In genomic region chr11:61853698-61854169, GRCh38 we compare ENCODE assay signal across 25 cellular contexts. TPM values are rescaled to one million over a fixed set of nuclear protein-coding genes. Genes with fewer than 3 reads are reported as not detected.
A peak's percentile ranks its signal among the peaks of the same experiment; 100 is the strongest.
DNase-seq lines count a peak whose midpoint lies in the region; ATAC-seq and TF ChIP-seq lines count a peak whose summit lies in the region.
"Had no signal": no experiment of that assay in that cellular context is flagged by ENCODE, and none has a peak within 500 bp of the region (broad histone marks: within the 10 kb centered on the region; RNA-seq: fewer than 3 reads in every experiment).

No MANE protein-coding gene starts in this region.

- no peak for TF ChIP-seq CTCF in RWPE1 (conservative IDR thresholded peaks at IDR 0.05; ENCODE audit: low read depth)
- TF ChIP-seq CTCF in dorsolateral prefrontal cortex (IDR thresholded peaks at IDR 0.05 in 54 of 56, conservative IDR thresholded peaks at IDR 0.05 in 2 of 56; ENCODE audit: low read depth in 1 of 56, partially characterized antibody in 56 of 56) = no peak
- no peak for TF ChIP-seq CTCF in left lung (IDR thresholded peaks at IDR 0.05)

- no peaks in the 10 kb centered on the region for H3K9me3 ChIP-seq in left lung
- H3K9me3 ChIP-seq: HAP-1, lower lobe of right lung, psoas muscle had no signal

- POLR2A ChIA-PET in RWPE1 (lab: Yijun Ruan, JAX; ENCODE audit: low non-redundant PET) = no interaction called here

- H3K27ac ChIP-seq in RWPE1 = peak overlapping the region; percentile 39; the same call in 1 of the 2 replicates
- H3K27ac ChIP-seq in dorsolateral prefrontal cortex = peak overlapping the region in 37 of 59 donors; percentile 5 to 76 (median 54)
- no peak overlapping the region for H3K27ac ChIP-seq in left lung
- H3K27ac ChIP-seq in substantia nigra (ENCODE audit: low read depth, low read length, poor library complexity, severe bottlenecking) = peak overlapping the region; percentile 35
- H3K27ac ChIP-seq: hepatocyte, lower lobe of right lung, neural progenitor cell, psoas muscle had no signal

- H3K4me3 ChIP-seq in dorsolateral prefrontal cortex (no peak overlapping the region), left lung (no peak overlapping the region)
- H3K4me3 ChIP-seq: HAP-1, hepatocyte, lower lobe of right lung, neural progenitor cell, psoas muscle had no signal

- CTCF ChIA-PET in RWPE1 (lab: Yijun Ruan, JAX) = interaction anchor here (1.1 to 1.9 kb wide), 2 partner anchors 57 to 229 kb away, joined by 5 read pairs; no protein-coding TSS in a partner anchor

- intact Hi-C loops in dorsolateral prefrontal cortex (cut with DNase I) = loop anchor here in 1 of 2 donors (5.0 kb wide), 1 partner anchor 36 kb away; the partner anchor contains the start of gene FADS1
- intact Hi-C loops in left lung (cut with DNase I) = no loop called here

- H3K36me3 ChIP-seq in left lung = peaks cover 0 to 90% of the 10 kb centered on the region in 2 donors

- DNase-seq in RWPE1 (ENCODE audit: low spot score) (no peak), dorsolateral prefrontal cortex (peak in 4 of 10 donors; percentile 39 to 69 (median 60)), left lung (no peak), substantia nigra (lab: John Stamatoyannopoulos, UW) (peak in 38 of 49 donors; percentile 12 to 83 (median 57)), LoVo (ENCODE audit: low spot score) (no peak), AG08396 (ENCODE audit: low spot score) (no peak)
- DNase-seq: activated CD4-positive, alpha-beta T cell treated with anti-CD3 and anti-CD28 coated beads, Interleukin-2, amount 50 U/mL, for 1 hour; activated naive CD8-positive, alpha-beta T cell treated with anti-CD3 and anti-CD28 coated beads for 36 hours; CD4-positive, alpha-beta memory T cell; effector CD4-positive, alpha-beta T cell; EL; lower lobe of right lung; NCI-H1105; NCI-H2029 treated with DMSO at 0.1 percent for 48 hours; NCI-H2227 treated with DMSO at 0.1 percent for 48 hours; NCI-H748 treated with DMSO at 0.1 percent for 48 hours; psoas muscle; RPMI8226; T1000 had no signal

- H3K4me1 ChIP-seq in left lung = no peaks in the 10 kb centered on the region
- H3K4me1 ChIP-seq: HAP-1, lower lobe of right lung, neural progenitor cell, psoas muscle had no signal

- H3K27me3 ChIP-seq in dorsolateral prefrontal cortex (no peaks in the 10 kb centered on the region), left lung (no peaks in the 10 kb centered on the region)
- H3K27me3 ChIP-seq: hepatocyte, neural progenitor cell had no signal

- ATAC-seq in left lung (peak; percentile 49), HG02852 (IDR thresholded peaks at IDR 0.05; ENCODE audit: unreplicated experiment) (no peak)
- ATAC-seq: activated T-helper 17 cell treated with anti-CD3 and anti-CD28 coated beads, Interleukin-2, amount 50 U/mL, for 72 hours; HepG2; psoas muscle had no signal

RNA-seq across cellular contexts. Expression of gene FADS2, which starts 25.6 kb away (rescaled TPM):
- total RNA-seq in dorsolateral prefrontal cortex = 100 to 1,000 TPM in 112 of 120 experiments, 10 to 100 TPM in 8; 72.8 to 347 (median 162) TPM
- 100 to 1,000 TPM; 153 to 295 TPM for total RNA-seq in left lung

RNA-seq across cellular contexts. Expression of gene FADS1, which starts 36.9 kb away (rescaled TPM):
- total RNA-seq in dorsolateral prefrontal cortex (100 to 1,000 TPM in 23 of 120 experiments, 10 to 100 TPM in 97; 47.3 to 195 (median 80.7) TPM), left lung (100 to 1,000 TPM in 1 of 2 donors, 10 to 100 TPM in 1; 51.9 to 161 TPM)

RNA-seq across cellular contexts. Expression of gene FADS3, which starts 37.6 kb away (rescaled TPM):
- 100 to 1,000 TPM in 31 of 120 experiments, 10 to 100 TPM in 89; 52.0 to 134 (median 87.6) TPM for total RNA-seq in dorsolateral prefrontal cortex
- total RNA-seq in left lung = 10 to 100 TPM; 64.1 to 71.4 TPM

Comparison
In these comparisons a context has a peak if more than half of its experiments do, and no peak if none do; other contexts are left out.
1. DNase-seq: peak in substantia nigra (38 of 49); none in RWPE1 (single experiment), left lung (0 of 2), LoVo (single experiment) and AG08396 (single experiment).
2. H3K27ac ChIP-seq: peak in RWPE1 (single experiment), dorsolateral prefrontal cortex (37 of 59) and substantia nigra (single experiment); none in left lung (0 of 2).